ENCODE assay signal across 19 cellular contexts in genomic region chr12:52740591-52740990, GRCh38. TPM values are rescaled to one million over a fixed set of nuclear protein-coding genes. Genes with fewer than 3 reads are reported as not detected.
DNase-seq lines count a peak whose midpoint lies in the region; ATAC-seq lines count a peak whose summit lies in the region.
"Had no signal": no experiment of that assay in that cellular context is flagged by ENCODE, and none has a peak within 500 bp of the region (broad histone marks: within the 10 kb centered on the region; RNA-seq: fewer than 3 reads in every experiment).

No MANE protein-coding gene starts in this region.

- no peak overlapping the region for H3K27ac Mint-ChIP-seq in activated T-helper 1 cell treated with anti-CD3 and anti-CD28 coated beads, Interleukin-12 subunit alpha, Interleukin-12 subunit beta, Interleukin-2, Interleukin-4 antibody, amounts not matched to agents 30 ng/mL and 10 ng/mL and 1 ng/mL, durations not matched to agents 14 hours and 24 hours and 36 hours
- H3K27ac Mint-ChIP-seq: activated CD4-positive, alpha-beta T cell treated with anti-CD3 and anti-CD28 coated beads for 36 hours; B cell; dendritic cell treated with granulocyte-macrophage colony-stimulating factor and Interleukin-4, amounts not matched to agents 40 ng/mL and 50 ng/mL, for 4 days; natural killer cell treated with Interleukin-12 subunit alpha and Interleukin-12 subunit beta and Interleukin-15 and Interleukin-18, amount 100 ng/mL, for 72 hours; stimulated activated naive CD8-positive, alpha-beta T cell treated with anti-CD3 and anti-CD28 coated beads, Interleukin-15, Interleukin-2, amounts not matched to agents 100 ng/mL and 50 ng/mL, for 24 hours had no signal

- no peaks in the 10 kb centered on the region for H3K36me3 Mint-ChIP-seq in activated T-helper 1 cell treated with anti-CD3 and anti-CD28 coated beads, Interleukin-12 subunit alpha, Interleukin-12 subunit beta, Interleukin-2, Interleukin-4 antibody, amounts not matched to agents 30 ng/mL and 10 ng/mL and 1 ng/mL, durations not matched to agents 14 hours and 24 hours and 36 hours (ENCODE audit: low read depth)
- H3K36me3 Mint-ChIP-seq: natural killer cell treated with Interleukin-12 subunit alpha and Interleukin-12 subunit beta and Interleukin-15 and Interleukin-18, amount 100 ng/mL, for 72 hours had no signal

- peak; percentile 62 for ATAC-seq in esophagus mucosa
- ATAC-seq: gastroesophageal sphincter had no signal

- H3K4me1 Mint-ChIP-seq in activated T-helper 1 cell treated with anti-CD3 and anti-CD28 coated beads, Interleukin-12 subunit alpha, Interleukin-12 subunit beta, Interleukin-2, Interleukin-4 antibody, amounts not matched to agents 30 ng/mL and 10 ng/mL and 1 ng/mL, durations not matched to agents 14 hours and 24 hours and 36 hours (ENCODE audit: low read depth): no peaks in the 10 kb centered on the region
- H3K4me1 Mint-ChIP-seq: activated CD4-positive, alpha-beta T cell treated with anti-CD3 and anti-CD28 coated beads for 36 hours; B cell had no signal

- intact Hi-C loops in activated T-helper 1 cell treated with anti-CD3 and anti-CD28 coated beads, Interleukin-12 subunit alpha, Interleukin-12 subunit beta, Interleukin-2, Interleukin-4 antibody, amounts not matched to agents 30 ng/mL and 10 ng/mL and 1 ng/mL, durations not matched to agents 14 hours and 24 hours and 36 hours (cut with micrococcal nuclease): no loop called here

- no peaks in the 10 kb centered on the region for H3K9me3 Mint-ChIP-seq in activated T-helper 1 cell treated with anti-CD3 and anti-CD28 coated beads, Interleukin-12 subunit alpha, Interleukin-12 subunit beta, Interleukin-2, Interleukin-4 antibody, amounts not matched to agents 30 ng/mL and 10 ng/mL and 1 ng/mL, durations not matched to agents 14 hours and 24 hours and 36 hours
- H3K9me3 Mint-ChIP-seq: dendritic cell treated with granulocyte-macrophage colony-stimulating factor and Interleukin-4, amounts not matched to agents 40 ng/mL and 50 ng/mL, for 4 days; natural killer cell treated with Interleukin-12 subunit alpha and Interleukin-12 subunit beta and Interleukin-15 and Interleukin-18, amount 100 ng/mL, for 72 hours; stimulated activated naive CD8-positive, alpha-beta T cell treated with anti-CD3 and anti-CD28 coated beads, Interleukin-15, Interleukin-2, amounts not matched to agents 100 ng/mL and 50 ng/mL, for 24 hours had no signal

- peak; percentile 56 for DNase-seq in DMS79 (lab: John Stamatoyannopoulos, UW)
- DNase-seq in NCI-H1105 (lab: John Stamatoyannopoulos, UW): peak; percentile 33
- DNase-seq in NCI-H2171 (lab: John Stamatoyannopoulos, UW): peak; percentile 83
- no peak for DNase-seq in stimulated activated CD4-positive, alpha-beta T cell treated with anti-CD3 and anti-CD28 coated beads, Interleukin-1b, Interleukin-23, amount 100 ng/mL, for 48 hours
- DNase-seq in NK-92 treated with Interleukin-12 subunit alpha and Interleukin-12 subunit beta, amount 100 ng/mL, for 24 hours (lab: John Stamatoyannopoulos, UW): no peak
- DNase-seq in activated T-helper 1 cell treated with anti-CD3 and anti-CD28 coated beads, Interleukin-12 subunit alpha, Interleukin-12 subunit beta, Interleukin-2, Interleukin-4 antibody, amounts not matched to agents 30 ng/mL and 10 ng/mL and 1 ng/mL, durations not matched to agents 14 hours and 24 hours and 36 hours (ENCODE audit: low spot score): no peak
- DNase-seq: activated effector memory CD4-positive, alpha-beta T cell treated with Interleukin-2 at 50 U/mL for 16 hours; GOT3; KG1 had no signal

- H3K4me3 Mint-ChIP-seq in activated T-helper 1 cell treated with anti-CD3 and anti-CD28 coated beads, Interleukin-12 subunit alpha, Interleukin-12 subunit beta, Interleukin-2, Interleukin-4 antibody, amounts not matched to agents 30 ng/mL and 10 ng/mL and 1 ng/mL, durations not matched to agents 14 hours and 24 hours and 36 hours: no peak overlapping the region
- H3K4me3 Mint-ChIP-seq: activated CD4-positive, alpha-beta T cell treated with anti-CD3 and anti-CD28 coated beads for 36 hours; B cell; dendritic cell treated with granulocyte-macrophage colony-stimulating factor and Interleukin-4, amounts not matched to agents 40 ng/mL and 50 ng/mL, for 4 days; natural killer cell treated with Interleukin-12 subunit alpha and Interleukin-12 subunit beta and Interleukin-15 and Interleukin-18, amount 100 ng/mL, for 72 hours; stimulated activated naive CD8-positive, alpha-beta T cell treated with anti-CD3 and anti-CD28 coated beads, Interleukin-15, Interleukin-2, amounts not matched to agents 100 ng/mL and 50 ng/mL, for 24 hours had no signal

- peaks cover 3% of the 10 kb centered on the region for H3K27me3 Mint-ChIP-seq in activated T-helper 1 cell treated with anti-CD3 and anti-CD28 coated beads, Interleukin-12 subunit alpha, Interleukin-12 subunit beta, Interleukin-2, Interleukin-4 antibody, amounts not matched to agents 30 ng/mL and 10 ng/mL and 1 ng/mL, durations not matched to agents 14 hours and 24 hours and 36 hours (ENCODE audit: insufficient read depth)
- H3K27me3 Mint-ChIP-seq: activated CD4-positive, alpha-beta T cell treated with anti-CD3 and anti-CD28 coated beads for 36 hours had no signal

RNA-seq across cellular contexts. Expression of gene KRT76, which starts 36.6 kb away (rescaled TPM):
- 0.08 TPM for total RNA-seq in esophagus mucosa
- not detected in 2 replicates for total RNA-seq in activated T-helper 1 cell treated with anti-CD3 and anti-CD28 coated beads, Interleukin-12 subunit alpha, Interleukin-12 subunit beta, Interleukin-2, Interleukin-4 antibody, amounts not matched to agents 30 ng/mL and 10 ng/mL and 1 ng/mL, durations not matched to agents 14 hours and 24 hours and 36 hours
- total RNA-seq: activated CD4-positive, alpha-beta T cell treated with anti-CD3 and anti-CD28 coated beads for 36 hours; B cell; breast epithelium; Caco-2; natural killer cell treated with Interleukin-12 subunit alpha and Interleukin-12 subunit beta and Interleukin-15 and Interleukin-18, amount 100 ng/mL, for 72 hours; posterior vena cava had no signal

RNA-seq across cellular contexts. Expression of gene KRT77, which starts 37.3 kb away (rescaled TPM):
- total RNA-seq in esophagus mucosa: not detected
- not detected in 2 replicates for total RNA-seq in activated T-helper 1 cell treated with anti-CD3 and anti-CD28 coated beads, Interleukin-12 subunit alpha, Interleukin-12 subunit beta, Interleukin-2, Interleukin-4 antibody, amounts not matched to agents 30 ng/mL and 10 ng/mL and 1 ng/mL, durations not matched to agents 14 hours and 24 hours and 36 hours
- total RNA-seq: activated CD4-positive, alpha-beta T cell treated with anti-CD3 and anti-CD28 coated beads for 36 hours; B cell; Caco-2; gastroesophageal sphincter; natural killer cell treated with Interleukin-12 subunit alpha and Interleukin-12 subunit beta and Interleukin-15 and Interleukin-18, amount 100 ng/mL, for 72 hours; posterior vena cava had no signal

RNA-seq across cellular contexts. Expression of gene KRT3, which starts 55.3 kb away (rescaled TPM):
- total RNA-seq in esophagus mucosa: 1.0 TPM
- total RNA-seq in activated T-helper 1 cell treated with anti-CD3 and anti-CD28 coated beads, Interleukin-12 subunit alpha, Interleukin-12 subunit beta, Interleukin-2, Interleukin-4 antibody, amounts not matched to agents 30 ng/mL and 10 ng/mL and 1 ng/mL, durations not matched to agents 14 hours and 24 hours and 36 hours: 0.08 TPM in 1 of 2 replicates, not detected in the other
- total RNA-seq: activated CD4-positive, alpha-beta T cell treated with anti-CD3 and anti-CD28 coated beads for 36 hours; B cell; breast epithelium; Caco-2; gastroesophageal sphincter; natural killer cell treated with Interleukin-12 subunit alpha and Interleukin-12 subunit beta and Interleukin-15 and Interleukin-18, amount 100 ng/mL, for 72 hours; posterior vena cava had no signal

Comparison
In these comparisons a context has a peak if more than half of its experiments do, and no peak if none do; other contexts are left out.
1. DNase-seq: peak in DMS79 (single experiment), NCI-H1105 (single experiment) and NCI-H2171 (single experiment); none in stimulated activated CD4-positive, alpha-beta T cell treated with anti-CD3 and anti-CD28 coated beads, Interleukin-1b, Interleukin-23, amount 100 ng/mL, for 48 hours (single experiment), NK-92 treated with Interleukin-12 subunit alpha and Interleukin-12 subunit beta, amount 100 ng/mL, for 24 hours (single experiment) and activated T-helper 1 cell treated with anti-CD3 and anti-CD28 coated beads, Interleukin-12 subunit alpha, Interleukin-12 subunit beta, Interleukin-2, Interleukin-4 antibody, amounts not matched to agents 30 ng/mL and 10 ng/mL and 1 ng/mL, durations not matched to agents 14 hours and 24 hours and 36 hours (single experiment).